In genomic region chr11:86408845-86409244, GRCh38 we compare ENCODE assay signal across 17 cellular contexts. TPM values are rescaled to one million over a fixed set of nuclear protein-coding genes. Genes with fewer than 3 reads are reported as not detected.
DNase-seq lines count a peak whose midpoint lies in the region; TF ChIP-seq lines count a peak whose summit lies in the region.
"Had no signal": no experiment of that assay in that cellular context is flagged by ENCODE, and none has a peak within 500 bp of the region (broad histone marks: within the 10 kb centered on the region; RNA-seq: fewer than 3 reads in every experiment).

No MANE protein-coding gene starts in this region.

- no peak overlapping the region for H3K27ac Mint-ChIP-seq in nephron progenitor cell
- no peak overlapping the region for H3K27ac Mint-ChIP-seq in CD8-positive, alpha-beta memory T cell
- H3K27ac Mint-ChIP-seq: activated CD4-positive, alpha-beta memory T cell treated with anti-CD3 and anti-CD28 coated beads for 36 hours; activated T-cell treated with anti-CD3 and anti-CD28 coated beads, Interleukin-2, amount 50 U/mL, for 72 hours; natural killer cell treated with Interleukin-12 subunit alpha and Interleukin-12 subunit beta and Interleukin-15 and Interleukin-18, amount 100 ng/mL, for 72 hours had no signal

- H3K79me2 ChIP-seq in GM23248 (ENCODE audit: insufficient read depth) = no peaks in the 10 kb centered on the region

- H3K4me2 ChIP-seq in GM23248 (ENCODE audit: unreplicated experiment) = no peak overlapping the region
- H3K4me2 ChIP-seq: BLaER1 treated with 17β-estradiol and CSF1 and Interleukin-3, amounts not matched to agents 10 nM and 100 nM had no signal

- no peaks in the 10 kb centered on the region for H3K27me3 ChIP-seq in AG04450 (ENCODE audit: control insufficient read depth, insufficient read depth, low read length)
- no peaks in the 10 kb centered on the region for H3K27me3 ChIP-seq in GM23248 (replicated peaks; ENCODE audit: insufficient read depth)
- H3K27me3 ChIP-seq in CD8-positive, alpha-beta memory T cell (ENCODE audit: insufficient read depth, low read length, poor library complexity, severe bottlenecking) = no peaks in the 10 kb centered on the region
- H3K27me3 ChIP-seq: BLaER1 treated with 17β-estradiol and CSF1 and Interleukin-3, amounts not matched to agents 10 nM and 100 nM; sigmoid colon; upper lobe of right lung had no signal

- in situ Hi-C loops in GM23248 (cut with MboI) = no loop called here

- no peaks in the 10 kb centered on the region for H3K27me3 Mint-ChIP-seq in nephron progenitor cell (ENCODE audit: low read depth, poor library complexity)
- H3K27me3 Mint-ChIP-seq in CD8-positive, alpha-beta memory T cell = peaks cover 0 to 2% of the 10 kb centered on the region in 2 donors
- H3K27me3 Mint-ChIP-seq: activated CD4-positive, alpha-beta memory T cell treated with anti-CD3 and anti-CD28 coated beads for 36 hours; natural killer cell treated with Interleukin-12 subunit alpha and Interleukin-12 subunit beta and Interleukin-15 and Interleukin-18, amount 100 ng/mL, for 72 hours had no signal

- no peaks in the 10 kb centered on the region for H3K4me1 ChIP-seq in GM23248 (ENCODE audit: insufficient read depth)
- no peaks in the 10 kb centered on the region for H3K4me1 ChIP-seq in CD8-positive, alpha-beta memory T cell (ENCODE audit: insufficient read depth, low read length)
- H3K4me1 ChIP-seq: sigmoid colon, upper lobe of right lung had no signal

- no peaks in the 10 kb centered on the region for H3K36me3 ChIP-seq in GM23248 (ENCODE audit: low read depth)
- no peaks in the 10 kb centered on the region for H3K36me3 ChIP-seq in CD8-positive, alpha-beta memory T cell (ENCODE audit: insufficient read depth, low read length)
- H3K36me3 ChIP-seq: BLaER1 treated with 17β-estradiol and CSF1 and Interleukin-3, amounts not matched to agents 10 nM and 100 nM; sigmoid colon; upper lobe of right lung had no signal

- H3K9me3 ChIP-seq in AG04450 (ENCODE audit: control insufficient read depth, insufficient read depth, low read length) (no peaks in the 10 kb centered on the region), GM23248 (ENCODE audit: low read depth) (no peaks in the 10 kb centered on the region)
- no peaks in the 10 kb centered on the region for H3K9me3 ChIP-seq in CD8-positive, alpha-beta memory T cell (ENCODE audit: low read length)
- H3K9me3 ChIP-seq: sigmoid colon, upper lobe of right lung had no signal

- TF ChIP-seq CTCF in AG04450 (IDR thresholded peaks at IDR 0.05; ENCODE audit: low read depth, low read length) = peak; percentile 63
- peak; percentile 55 for TF ChIP-seq CTCF in VCaP (conservative IDR thresholded peaks at IDR 0.05)
- TF ChIP-seq CTCF in fibroblast of villous mesenchyme (IDR thresholded peaks at IDR 0.05; ENCODE audit: insufficient read depth, low read depth, low read length) = peak; percentile 44
- TF ChIP-seq CTCF in nephron progenitor cell (IDR thresholded peaks at IDR 0.05) = no peak

- H3K4me3 Mint-ChIP-seq in nephron progenitor cell = no peak overlapping the region
- no peak overlapping the region for H3K4me3 Mint-ChIP-seq in CD8-positive, alpha-beta memory T cell
- H3K4me3 Mint-ChIP-seq: activated CD4-positive, alpha-beta memory T cell treated with anti-CD3 and anti-CD28 coated beads for 36 hours; activated T-cell treated with anti-CD3 and anti-CD28 coated beads, Interleukin-2, amount 50 U/mL, for 72 hours; natural killer cell treated with Interleukin-12 subunit alpha and Interleukin-12 subunit beta and Interleukin-15 and Interleukin-18, amount 100 ng/mL, for 72 hours had no signal

- POLR2A ChIA-PET in AG04450 (lab: Yijun Ruan, JAX) = no interaction called here
- POLR2A ChIA-PET in CD8-positive, alpha-beta memory T cell (lab: Charles Lee) = no interaction called here

- H4K20me1 ChIP-seq in GM23248 (ENCODE audit: insufficient read depth) = no peaks in the 10 kb centered on the region
- H4K20me1 ChIP-seq: BLaER1 treated with 17β-estradiol and CSF1 and Interleukin-3, amounts not matched to agents 10 nM and 100 nM had no signal

- peaks cover 5% of the 10 kb centered on the region for H3K36me3 Mint-ChIP-seq in nephron progenitor cell (ENCODE audit: low read depth)
- peaks cover 0 to 5% (median 0%) of the 10 kb centered on the region in 3 donors for H3K36me3 Mint-ChIP-seq in CD8-positive, alpha-beta memory T cell
- H3K36me3 Mint-ChIP-seq: activated CD4-positive, alpha-beta memory T cell treated with anti-CD3 and anti-CD28 coated beads for 36 hours; natural killer cell treated with Interleukin-12 subunit alpha and Interleukin-12 subunit beta and Interleukin-15 and Interleukin-18, amount 100 ng/mL, for 72 hours had no signal

- H3K4me3 ChIP-seq in AG04450 (ENCODE audit: low read depth, low read length) = no peak overlapping the region
- no peak overlapping the region for H3K4me3 ChIP-seq in GM23248
- H3K4me3 ChIP-seq in fibroblast of villous mesenchyme (ENCODE audit: low read depth, low read length) = no peak overlapping the region
- no peak overlapping the region for H3K4me3 ChIP-seq in CD8-positive, alpha-beta memory T cell (ENCODE audit: low read length)
- H3K4me3 ChIP-seq: BLaER1 treated with 17β-estradiol and CSF1 and Interleukin-3, amounts not matched to agents 10 nM and 100 nM; sigmoid colon; upper lobe of right lung had no signal

- H3K9me2 ChIP-seq in GM23248 (ENCODE audit: insufficient read depth) = no peaks in the 10 kb centered on the region

- no peaks in the 10 kb centered on the region for H3K9me3 Mint-ChIP-seq in nephron progenitor cell
- no peaks in the 10 kb centered on the region for H3K9me3 Mint-ChIP-seq in CD8-positive, alpha-beta memory T cell
- H3K9me3 Mint-ChIP-seq: activated CD4-positive, alpha-beta memory T cell treated with anti-CD3 and anti-CD28 coated beads for 36 hours; activated T-cell treated with anti-CD3 and anti-CD28 coated beads, Interleukin-2, amount 50 U/mL, for 72 hours; natural killer cell treated with Interleukin-12 subunit alpha and Interleukin-12 subunit beta and Interleukin-15 and Interleukin-18, amount 100 ng/mL, for 72 hours had no signal

- CTCF ChIA-PET in AG04450 (lab: Charles Lee) = interaction anchor here (1.4 to 1.5 kb wide), 2 partner anchors 48 to 554 kb away, joined by 3 to 7 read pairs; partner anchors contain the start of gene CCDC83
- CTCF ChIA-PET in CD8-positive, alpha-beta memory T cell (lab: Charles Lee) = no interaction called here

- DNase-seq in AG04450 (ENCODE audit: low read depth, low spot score) (no peak), GM23248 (peak; percentile 34), fibroblast of villous mesenchyme (ENCODE audit: low read depth) (no peak), nephron progenitor cell (no peak), A172 (ENCODE audit: low spot score) (no peak), NCI-H1930 (lab: John Stamatoyannopoulos, UW) (no peak)
- no peak for DNase-seq in CD8-positive, alpha-beta memory T cell
- DNase-seq: activated CD4-positive, alpha-beta memory T cell treated with anti-CD3 and anti-CD28 coated beads for 36 hours; activated T-cell treated with anti-CD3 and anti-CD28 coated beads, Interleukin-2, amount 50 U/mL, for 72 hours; cortex of kidney; sigmoid colon; stimulated activated CD4-positive, alpha-beta T cell treated with anti-CD3 and anti-CD28 coated beads, Interleukin-4, amount 100 ng/mL, for 4 hours; upper lobe of right lung had no signal

- H3K27ac ChIP-seq in AG04450 (ENCODE audit: low read depth, low read length) (no peak overlapping the region), GM23248 (no peak overlapping the region), VCaP (no peak overlapping the region)
- no peak overlapping the region for H3K27ac ChIP-seq in CD8-positive, alpha-beta memory T cell (ENCODE audit: low read depth, low read length)
- H3K27ac ChIP-seq: BLaER1 treated with 17β-estradiol and CSF1 and Interleukin-3, amounts not matched to agents 10 nM and 100 nM; sigmoid colon; upper lobe of right lung had no signal

- H3K4me1 Mint-ChIP-seq in nephron progenitor cell = no peaks in the 10 kb centered on the region
- no peaks in the 10 kb centered on the region for H3K4me1 Mint-ChIP-seq in CD8-positive, alpha-beta memory T cell

- H2AFZ ChIP-seq in GM23248 = no peak overlapping the region

- no peak overlapping the region for H3K9ac ChIP-seq in GM23248
- H3K9ac ChIP-seq: BLaER1 treated with 17β-estradiol and CSF1 and Interleukin-3, amounts not matched to agents 10 nM and 100 nM had no signal

- H3F3A ChIP-seq in GM23248 (ENCODE audit: insufficient read depth) = no peaks in the 10 kb centered on the region

RNA-seq across cellular contexts. Expression of gene CCDC81, which starts 34.2 kb away (rescaled TPM):
- polyA plus RNA-seq in AG04450 (2011; rRNA removed) (1.7 and 2.3 TPM in 2 replicates), GM23248 (2016; fragmentation: Nextera tagmentation; extraction: Ambion mirVana) (0.49 TPM in 1 of 2 replicates, not detected in the other)
- 1.3 and 1.7 TPM in 2 replicates for polyA minus RNA-seq in AG04450 (2011; rRNA and poly(A)+ RNA removed)
- total RNA-seq in GM23248 (2014; rRNA removed; shearing (Covaris generic)) = under 0.01 and 0.13 TPM in 2 replicates
- total RNA-seq in fibroblast of villous mesenchyme = 19.3 and 26.8 TPM in 2 replicates
- total RNA-seq in A172 (2014; rRNA removed; shearing (Covaris generic)) = 0.41 TPM in 1 of 2 replicates, not detected in the other
- under 1 TPM; 0.31 to 0.44 TPM for total RNA-seq in CD8-positive, alpha-beta memory T cell
- polyA plus RNA-seq in CD8-positive, alpha-beta memory T cell = 0.26 TPM
- total RNA-seq: LHCN-M2 had no signal

Comparison
In these comparisons a context has a peak if more than half of its experiments do, and no peak if none do; other contexts are left out.
1. RNA of gene CCDC81, which starts 34.2 kb away (total RNA-seq): 19.3 to 26.8 TPM in fibroblast of villous mesenchyme; 0.31 to 0.44 TPM in CD8-positive, alpha-beta memory T cell, under 0.01 to 0.13 TPM in GM23248 and 0.41 TPM in A172; every median in the first group is over 10 times any median in the second.